ENCODE assay signal across 20 cellular contexts in the genomic region with DNA sequence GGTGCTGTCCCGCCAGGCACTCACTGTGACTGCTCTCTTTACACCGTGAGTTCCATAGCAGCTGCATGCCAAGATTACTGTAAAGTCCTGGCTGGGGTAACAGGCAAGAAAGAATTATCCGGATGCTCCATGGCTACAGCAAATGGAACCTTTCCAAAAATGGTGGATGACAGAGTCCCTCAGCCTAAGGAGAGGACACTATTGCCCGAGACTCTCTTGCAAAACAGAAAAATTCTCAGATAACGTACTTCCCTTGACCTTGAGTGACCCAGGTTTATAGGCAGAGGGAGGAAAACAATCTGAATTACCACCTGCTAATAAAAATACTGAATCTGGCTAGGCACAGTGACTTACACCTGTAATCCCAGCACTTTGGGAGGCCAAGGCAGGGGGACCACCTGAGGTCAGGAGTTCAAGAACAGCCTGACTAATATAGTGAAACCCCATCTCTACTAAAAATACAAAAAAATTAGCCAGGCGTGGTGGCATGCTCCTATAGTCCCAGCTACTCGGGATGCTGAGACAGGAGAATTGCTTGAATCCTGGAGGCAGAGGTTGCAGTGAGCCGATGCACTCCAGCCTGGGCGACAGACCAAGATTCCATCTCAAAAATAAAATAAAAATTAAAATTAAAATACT. TPM values are rescaled to one million over a fixed set of nuclear protein-coding genes. Genes with fewer than 3 reads are reported as not detected.
DNase-seq lines count a peak whose midpoint lies in the region; ATAC-seq, FAIRE-seq and TF ChIP-seq lines count a peak whose summit lies in the region.
"Had no signal": no experiment of that assay in that cellular context is flagged by ENCODE, and none has a peak within 500 bp of the region (broad histone marks: within the 10 kb centered on the region; RNA-seq: fewer than 3 reads in every experiment).

No MANE protein-coding gene starts in this region.

- H4K20me1 ChIP-seq in HepG2 (ENCODE audit: insufficient read depth, low read length) (no peaks in the 10 kb centered on the region), GM23338 (replicated peaks; ENCODE audit: insufficient read depth) (no peaks in the 10 kb centered on the region)

- H3K36me3 ChIP-seq in right lobe of liver (no peaks in the 10 kb centered on the region), HepG2 (replicated peaks in 1 of 2; ENCODE audit: control insufficient read depth in 1 of 2, insufficient read depth in 2 of 2, low read length in 2 of 2) (no peaks in the 10 kb centered on the region), GM23338 (ENCODE audit: insufficient read depth) (no peaks in the 10 kb centered on the region), MG63 (no peaks in the 10 kb centered on the region)
- H3K36me3 ChIP-seq: BLaER1 had no signal

- peak; percentile 14 to 48 (median 40) for ATAC-seq in right lobe of liver
- no peak for ATAC-seq in HepG2
- ATAC-seq in HG02623 (IDR thresholded peaks at IDR 0.05; ENCODE audit: unreplicated experiment), result no peak
- no peak for ATAC-seq in GM23338
- ATAC-seq: A549, HCT116 had no signal

- no TSS peak for BruUV-seq in HepG2 (replicated peaks; lab: Mats Ljungman, UMichigan)

- H2AFZ ChIP-seq in HepG2 (ENCODE audit: low read length) (no peak overlapping the region), GM23338 (no peak overlapping the region)

- peaks cover 22% of the 10 kb centered on the region for H3K27me3 Mint-ChIP-seq in GM23338 (ENCODE audit: insufficient read depth, low read depth, poor library complexity)

- H3K27ac Mint-ChIP-seq in GM23338, result no peak overlapping the region
- H3K27ac Mint-ChIP-seq: CD4-positive, alpha-beta memory T cell; HFFc6 had no signal

- CTCF ChIA-PET in HepG2 (lab: Yijun Ruan, JAX; ENCODE audit: low intra/inter-chr PET ratio, low total read pairs), result no interaction called here

- H3K4me2 ChIP-seq in HepG2 (ENCODE audit: low read depth, low read length) (no peak overlapping the region), GM23338 (no peak overlapping the region)
- H3K4me2 ChIP-seq: A549, BLaER1 had no signal

- H3K9me3 Mint-ChIP-seq in GM23338, result no peaks in the 10 kb centered on the region
- H3K9me3 Mint-ChIP-seq: HFFc6 had no signal

- TF ChIP-seq POLR2A in right lobe of liver (IDR thresholded peaks at IDR 0.05) (no peak), HepG2 (IDR thresholded peaks at IDR 0.05; ENCODE audit: insufficient read depth in 1 of 2, low read depth in 2 of 2, low read length in 2 of 2) (no peak)

- no peak overlapping the region; the same call in 2 of the 3 replicates for H3K4me3 Mint-ChIP-seq in GM23338
- H3K4me3 Mint-ChIP-seq: CD4-positive, alpha-beta memory T cell; HFFc6 had no signal

- H3K27ac ChIP-seq in right lobe of liver (no peak overlapping the region), HepG2 (ENCODE audit: extremely low read length, insufficient read depth, low read length) (no peak overlapping the region), GM23338 (ENCODE audit: low read depth) (no peak overlapping the region)
- H3K27ac ChIP-seq: 22Rv1, A549, BLaER1 had no signal

- no peaks in the 10 kb centered on the region for H3K9me2 ChIP-seq in GM23338 (ENCODE audit: insufficient read depth)

- peaks cover 31% of the 10 kb centered on the region for H3K4me1 Mint-ChIP-seq in GM23338

- TF ChIP-seq RAD21 in HepG2 (CRISPR knock-in tag; IDR thresholded peaks at IDR 0.05), result no peak

- H3F3A ChIP-seq in GM23338 (replicated peaks; ENCODE audit: low read depth), result 0 out of 2 replicates have a peak, but pooled peaks cover 6% of the 10 kb centered on the region

- DNase-seq in right lobe of liver, result peak in 1 of 3 donors; percentile 1
- DNase-seq in HepG2 (ENCODE audit: low spot score), result no peak
- no peak for DNase-seq in epithelial cell of proximal tubule (ENCODE audit: low read depth)
- peak; percentile 28 for DNase-seq in posterior vena cava (ENCODE audit: low spot score)
- DNase-seq in GM23338 (ENCODE audit: low spot score), result no peak
- DNase-seq in MG63, result no peak
- DNase-seq: AML-193; CD4-positive, alpha-beta memory T cell; DMS153; DMS79; GDM1; GOT3; H7; HFFc6 had no signal

- POLR2A ChIA-PET in HepG2 (lab: Yijun Ruan, JAX), result no interaction called here

- no peak overlapping the region for H3K9ac ChIP-seq in HepG2 (ENCODE audit: insufficient read depth, low read depth, low read length)
- H3K9ac ChIP-seq: BLaER1 had no signal

- 47% methylated on average over 9 of the region's 9 CpGs for WGBS in right lobe of liver (ENCODE audit: insufficient coverage, low coverage, low lambda C conversion rate, missing lambda C conversion rate)
- 49% methylated on average over 9 of the region's 9 CpGs for WGBS in HepG2 (ENCODE audit: low lambda C conversion rate)

- H3K79me2 ChIP-seq in HepG2 (ENCODE audit: insufficient read depth, low read length), result no peaks in the 10 kb centered on the region
- H3K79me2 ChIP-seq in GM23338 (replicated peaks; ENCODE audit: insufficient read depth), result no peaks in the 10 kb centered on the region

- intact Hi-C loops in right lobe of liver (cut with DNase I) (no loop called here), HepG2 (cut with micrococcal nuclease; ENCODE audit: unreplicated experiment) (no loop called here), posterior vena cava (cut with DNase I) (loop anchor here in 1 of 2 donors (10.0 kb wide), 1 partner anchor 359 kb away; no protein-coding TSS in a partner anchor)

- no peak overlapping the region for H3K4me3 ChIP-seq in right lobe of liver
- H3K4me3 ChIP-seq in HepG2 (replicated peaks in 1 of 3; ENCODE audit: insufficient read depth in 1 of 3, low read depth in 2 of 3, low read length in 3 of 3), result no peak overlapping the region
- H3K4me3 ChIP-seq in epithelial cell of proximal tubule (ENCODE audit: low read depth, low read length), result peak overlapping the region; percentile 16
- no peak overlapping the region for H3K4me3 ChIP-seq in GM23338
- no peak overlapping the region for H3K4me3 ChIP-seq in MG63
- H3K4me3 ChIP-seq: A549, BLaER1 had no signal

- no peak for TF ChIP-seq EP300 in HepG2 (IDR thresholded peaks at IDR 0.05; ENCODE audit: low read depth in 2 of 2, low read length in 2 of 2)
- TF ChIP-seq EP300 in HepG2 (CRISPR knock-in tag; IDR thresholded peaks at IDR 0.05; ENCODE audit: borderline replicate concordance), result no peak

- TF ChIP-seq CTCF in right lobe of liver (IDR thresholded peaks at IDR 0.05), result no peak
- TF ChIP-seq CTCF in HepG2 (CRISPR knock-in tag; IDR thresholded peaks at IDR 0.05), result no peak
- no peak for TF ChIP-seq CTCF in epithelial cell of proximal tubule (conservative IDR thresholded peaks at IDR 0.05; ENCODE audit: low read depth, low read length)
- no peak for TF ChIP-seq CTCF in GM23338 (conservative IDR thresholded peaks at IDR 0.05; ENCODE audit: low read depth in 2 of 2)

- no peak for FAIRE-seq in HepG2 (lab: Jason Lieb, UNC)
- FAIRE-seq: A549 had no signal

- H3K4me1 ChIP-seq in right lobe of liver (peaks cover 0 to 6% (median 0%) of the 10 kb centered on the region in 4 donors), HepG2 (ENCODE audit: insufficient read depth, low read length) (peaks cover 21% of the 10 kb centered on the region), GM23338 (ENCODE audit: insufficient read depth) (peaks cover 8% of the 10 kb centered on the region; the same call in 1 of the 2 replicates)

- in situ Hi-C loops in HepG2 (cut with HindIII; ENCODE audit: extremely low pct_ligation_motif_present, low pct_unique_long_range_greater_than_20kb), result loop anchor here (5.0 kb wide), 1 partner anchor 42 kb away; no protein-coding TSS in a partner anchor

- H3K27me3 ChIP-seq in right lobe of liver, result peaks cover 0 to 6% of the 10 kb centered on the region in 2 donors
- peaks cover 11 to 76% of the 10 kb centered on the region in 2 experiments; a peak in 4 of 5 replicates for H3K27me3 ChIP-seq in HepG2 (ENCODE audit: control insufficient read depth in 1 of 2, insufficient read depth in 2 of 2, low read length in 2 of 2)
- H3K27me3 ChIP-seq in GM23338 (ENCODE audit: insufficient read depth), result peaks cover 32% of the 10 kb centered on the region
- H3K27me3 ChIP-seq in MG63, result peaks cover 9% of the 10 kb centered on the region; the same call in 1 of the 2 replicates

- H3K9me3 ChIP-seq in right lobe of liver (no peaks in the 10 kb centered on the region), HepG2 (ENCODE audit: low read length) (no peaks in the 10 kb centered on the region), MG63 (no peaks in the 10 kb centered on the region)
- H3K9me3 ChIP-seq: A549, BLaER1 had no signal

- no peaks in the 10 kb centered on the region; the same call in 2 of the 3 replicates for H3K36me3 Mint-ChIP-seq in GM23338 (ENCODE audit: low read depth)

RNA-seq across cellular contexts. Expression of a gene that starts 4.5 kb away (rescaled TPM):
- total RNA-seq in right lobe of liver, result under 1 TPM; 0.26 to 0.99 (median 0.55) TPM
- total RNA-seq in HepG2 (2016; rRNA removed; fragmentation: Illumina TruSeq; extraction: Trizol), result not detected in 2 replicates
- total RNA-seq in HepG2 (2016; cell fraction: cytosol; rRNA removed; fragmentation: Illumina TruSeq; extraction: Trizol; ENCODE audit: low read depth), result 0.09 TPM in 1 of 2 replicates, not detected in the other
- not detected in 2 replicates for total RNA-seq in HepG2 (2016; cell fraction: insoluble cytoplasmic fraction; rRNA removed; fragmentation: Illumina TruSeq; extraction: Trizol)
- total RNA-seq in HepG2 (2016; cell fraction: membrane; rRNA removed; fragmentation: Illumina TruSeq; extraction: Trizol), result 0.14 TPM in 1 of 2 replicates, not detected in the other
- not detected in 2 replicates for total RNA-seq in HepG2 (2016; cell fraction: nucleus; rRNA removed; fragmentation: Illumina TruSeq; extraction: Trizol)
- 0.04 TPM in 2 replicates for polyA plus RNA-seq in HepG2 (2011; rRNA removed)
- 0.04 and 0.12 TPM in 2 replicates for polyA plus RNA-seq in HepG2 (2011; cell fraction: cytosol; rRNA removed)
- 0.03 TPM in 1 of 2 replicates, not detected in the other for polyA plus RNA-seq in HepG2 (2011; cell fraction: nucleus; rRNA removed)
- polyA plus RNA-seq in HepG2 (2012), result 0.13 TPM in 1 of 2 replicates, not detected in the other
- polyA plus RNA-seq in HepG2 (2016; cell fraction: cytosol; fragmentation: Illumina TruSeq; extraction: Trizol; ENCODE audit: low read depth), result not detected in 2 replicates
- not detected in 2 replicates for polyA plus RNA-seq in HepG2 (2016; cell fraction: insoluble cytoplasmic fraction; fragmentation: Illumina TruSeq; extraction: Trizol; ENCODE audit: low read depth)
- not detected in 2 replicates for polyA plus RNA-seq in HepG2 (2016; cell fraction: membrane; fragmentation: Illumina TruSeq; extraction: Trizol; ENCODE audit: low read depth)
- not detected in 2 replicates for polyA plus RNA-seq in HepG2 (2016; cell fraction: nucleus; fragmentation: Illumina TruSeq; extraction: Trizol; ENCODE audit: insufficient read depth, low read depth)
- 0.16 TPM in 1 of 2 replicates, not detected in the other for polyA minus RNA-seq in HepG2 (2011; rRNA and poly(A)+ RNA removed; ENCODE audit: low replicate concordance)
- not detected in 2 replicates for polyA minus RNA-seq in HepG2 (2011; cell fraction: cytosol; rRNA and poly(A)+ RNA removed)
- not detected in 2 replicates for polyA minus RNA-seq in HepG2 (2011; cell fraction: nucleus; rRNA and poly(A)+ RNA removed)
- 5.9 and 20.8 TPM in 2 replicates for total RNA-seq in epithelial cell of proximal tubule
- total RNA-seq in posterior vena cava, result 1 to 10 TPM; 3.0 to 9.1 TPM
- total RNA-seq in GM23338 (2014; rRNA removed; shearing (Covaris generic)), result 0.04 and 0.31 TPM in 2 replicates
- polyA plus RNA-seq in GM23338 (2016; fragmentation: Nextera tagmentation; extraction: Ambion mirVana), result 0.30 and 0.32 TPM in 2 replicates
- total RNA-seq in MG63 (2014; rRNA removed; shearing (Covaris generic); ENCODE audit: low replicate concordance), result 1.0 and 2.0 TPM in 2 replicates
- total RNA-seq: CD4-positive, alpha-beta memory T cell had no signal
- polyA plus RNA-seq: CD14-positive monocyte; CD4-positive, alpha-beta memory T cell had no signal

RNA-seq across cellular contexts. Expression of a gene that starts 32.3 kb away (rescaled TPM):
- total RNA-seq in right lobe of liver (10 to 100 TPM; 10.9 to 40.1 (median 27.8) TPM), HepG2 (2016; rRNA removed; fragmentation: Illumina TruSeq; extraction: Trizol) (2.5 and 3.1 TPM in 2 replicates), epithelial cell of proximal tubule (6.9 and 9.3 TPM in 2 replicates), posterior vena cava (10 to 100 TPM; 25.0 to 55.4 TPM)
- 0.53 and 0.71 TPM in 2 replicates for total RNA-seq in HepG2 (2016; cell fraction: cytosol; rRNA removed; fragmentation: Illumina TruSeq; extraction: Trizol; ENCODE audit: low read depth)
- 2.6 and 2.9 TPM in 2 replicates for total RNA-seq in HepG2 (2016; cell fraction: insoluble cytoplasmic fraction; rRNA removed; fragmentation: Illumina TruSeq; extraction: Trizol)
- 3.0 and 3.1 TPM in 2 replicates for total RNA-seq in HepG2 (2016; cell fraction: membrane; rRNA removed; fragmentation: Illumina TruSeq; extraction: Trizol)
- 2.7 and 3.1 TPM in 2 replicates for total RNA-seq in HepG2 (2016; cell fraction: nucleus; rRNA removed; fragmentation: Illumina TruSeq; extraction: Trizol)
- polyA plus RNA-seq in HepG2 (2011; rRNA removed) (11.8 and 16.9 TPM in 2 replicates), GM23338 (2016; fragmentation: Nextera tagmentation; extraction: Ambion mirVana) (1.4 and 1.6 TPM in 2 replicates)
- 5.0 and 9.2 TPM in 2 replicates for polyA plus RNA-seq in HepG2 (2011; cell fraction: cytosol; rRNA removed)
- polyA plus RNA-seq in HepG2 (2011; cell fraction: nucleus; rRNA removed), result 5.8 and 9.5 TPM in 2 replicates
- polyA plus RNA-seq in HepG2 (2012), result 8.7 and 11.2 TPM in 2 replicates
- 0.48 and 0.57 TPM in 2 replicates for polyA plus RNA-seq in HepG2 (2016; cell fraction: cytosol; fragmentation: Illumina TruSeq; extraction: Trizol; ENCODE audit: low read depth)
- polyA plus RNA-seq in HepG2 (2016; cell fraction: insoluble cytoplasmic fraction; fragmentation: Illumina TruSeq; extraction: Trizol; ENCODE audit: low read depth), result 2.9 and 3.2 TPM in 2 replicates
- polyA plus RNA-seq in HepG2 (2016; cell fraction: membrane; fragmentation: Illumina TruSeq; extraction: Trizol; ENCODE audit: low read depth), result 1.8 and 2.0 TPM in 2 replicates
- 4.8 and 5.6 TPM in 2 replicates for polyA plus RNA-seq in HepG2 (2016; cell fraction: nucleus; fragmentation: Illumina TruSeq; extraction: Trizol; ENCODE audit: insufficient read depth, low read depth)
- polyA minus RNA-seq in HepG2 (2011; rRNA and poly(A)+ RNA removed; ENCODE audit: low replicate concordance), result 22.9 and 78.5 TPM in 2 replicates
- polyA minus RNA-seq in HepG2 (2011; cell fraction: cytosol; rRNA and poly(A)+ RNA removed), result 5.3 and 10.4 TPM in 2 replicates
- 7.1 and 10.8 TPM in 2 replicates for polyA minus RNA-seq in HepG2 (2011; cell fraction: nucleus; rRNA and poly(A)+ RNA removed)
- total RNA-seq in GM23338 (2014; rRNA removed; shearing (Covaris generic)), result 5.1 and 5.6 TPM in 2 replicates
- total RNA-seq in MG63 (2014; rRNA removed; shearing (Covaris generic); ENCODE audit: low replicate concordance), result 2.0 and 2.4 TPM in 2 replicates

RNA-seq across cellular contexts. Expression of a gene that starts 46.8 kb away (rescaled TPM):
- total RNA-seq in right lobe of liver (10 to 100 TPM in 1 of 6 experiments, 1 to 10 TPM in 5; 1.1 to 10.3 (median 5.7) TPM), HepG2 (2016; rRNA removed; fragmentation: Illumina TruSeq; extraction: Trizol) (150 and 191 TPM in 2 replicates), epithelial cell of proximal tubule (214 and 244 TPM in 2 replicates), posterior vena cava (1 to 10 TPM in 1 of 2 donors, under 1 TPM in 1; 0.67 to 1.5 TPM)
- total RNA-seq in HepG2 (2016; cell fraction: cytosol; rRNA removed; fragmentation: Illumina TruSeq; extraction: Trizol; ENCODE audit: low read depth), result 37.8 and 48.5 TPM in 2 replicates
- total RNA-seq in HepG2 (2016; cell fraction: insoluble cytoplasmic fraction; rRNA removed; fragmentation: Illumina TruSeq; extraction: Trizol), result 147 and 157 TPM in 2 replicates
- 80.6 and 88.9 TPM in 2 replicates for total RNA-seq in HepG2 (2016; cell fraction: membrane; rRNA removed; fragmentation: Illumina TruSeq; extraction: Trizol)
- 128 and 140 TPM in 2 replicates for total RNA-seq in HepG2 (2016; cell fraction: nucleus; rRNA removed; fragmentation: Illumina TruSeq; extraction: Trizol)
- polyA plus RNA-seq in HepG2 (2011; rRNA removed) (15.2 and 31.3 TPM in 2 replicates), GM23338 (2016; fragmentation: Nextera tagmentation; extraction: Ambion mirVana) (84.3 and 108 TPM in 2 replicates)
- 16.4 and 33.9 TPM in 2 replicates for polyA plus RNA-seq in HepG2 (2011; cell fraction: cytosol; rRNA removed)
- 56.9 and 85.9 TPM in 2 replicates for polyA plus RNA-seq in HepG2 (2011; cell fraction: nucleus; rRNA removed)
- polyA plus RNA-seq in HepG2 (2012), result 28.1 and 60.7 TPM in 2 replicates
- 43.8 and 46.7 TPM in 2 replicates for polyA plus RNA-seq in HepG2 (2016; cell fraction: cytosol; fragmentation: Illumina TruSeq; extraction: Trizol; ENCODE audit: low read depth)
- polyA plus RNA-seq in HepG2 (2016; cell fraction: insoluble cytoplasmic fraction; fragmentation: Illumina TruSeq; extraction: Trizol; ENCODE audit: low read depth), result 194 and 228 TPM in 2 replicates
- 51.9 and 53.7 TPM in 2 replicates for polyA plus RNA-seq in HepG2 (2016; cell fraction: membrane; fragmentation: Illumina TruSeq; extraction: Trizol; ENCODE audit: low read depth)
- polyA plus RNA-seq in HepG2 (2016; cell fraction: nucleus; fragmentation: Illumina TruSeq; extraction: Trizol; ENCODE audit: insufficient read depth, low read depth), result 138 and 141 TPM in 2 replicates
- polyA minus RNA-seq in HepG2 (2011; rRNA and poly(A)+ RNA removed; ENCODE audit: low replicate concordance), result 59.0 and 93.0 TPM in 2 replicates
- 42.2 and 50.2 TPM in 2 replicates for polyA minus RNA-seq in HepG2 (2011; cell fraction: cytosol; rRNA and poly(A)+ RNA removed)
- polyA minus RNA-seq in HepG2 (2011; cell fraction: nucleus; rRNA and poly(A)+ RNA removed), result 47.4 and 63.0 TPM in 2 replicates
- 118 and 119 TPM in 2 replicates for total RNA-seq in GM23338 (2014; rRNA removed; shearing (Covaris generic))
- 31.3 and 33.2 TPM in 2 replicates for total RNA-seq in MG63 (2014; rRNA removed; shearing (Covaris generic); ENCODE audit: low replicate concordance)
- polyA plus RNA-seq: CD14-positive monocyte had no signal

Comparison
In these comparisons a context has a peak if more than half of its experiments do, and no peak if none do; other contexts are left out.
1. ATAC-seq: peak in right lobe of liver (4 of 4); none in HepG2 (single experiment), HG02623 (single experiment) and GM23338 (single experiment).